In the genomic region with DNA sequence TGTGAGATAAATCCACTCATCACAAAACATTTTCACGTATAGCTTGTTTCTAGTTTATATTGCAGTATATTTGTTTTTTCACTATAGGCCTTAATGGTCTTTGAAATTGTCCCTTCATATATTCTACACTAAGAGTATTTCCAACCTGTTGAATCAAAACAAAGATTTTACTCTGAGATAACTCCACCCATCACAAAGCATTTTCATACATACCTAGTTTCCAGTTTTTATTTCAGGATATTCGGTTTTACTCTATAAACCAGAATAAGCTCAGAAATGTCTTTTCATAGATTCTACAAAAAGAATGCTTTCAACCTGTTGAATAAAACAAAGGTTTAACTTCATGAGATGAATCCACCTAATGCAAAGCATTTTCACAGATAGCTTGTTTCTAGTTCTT, we compare ENCODE assay signal across 1 cellular context.
"Had no signal": no experiment of that assay in that cellular context is flagged by ENCODE, and none has a peak within 500 bp of the region (broad histone marks: within the 10 kb centered on the region; RNA-seq: fewer than 3 reads in every experiment).

No MANE protein-coding gene starts in this region.

- H3K36me3 ChIP-seq: MG63 had no signal

- H3K9me3 ChIP-seq: MG63 had no signal

- H3K4me3 ChIP-seq: MG63 had no signal
